In genomic region chr11:72413914-72414628, GRCh38 we compare ENCODE assay signal across 8 cellular contexts. TPM values are rescaled to one million over a fixed set of nuclear protein-coding genes. Genes with fewer than 3 reads are reported as not detected.
DNase-seq lines count a peak whose midpoint lies in the region; ATAC-seq and TF ChIP-seq lines count a peak whose summit lies in the region.

No MANE protein-coding gene starts in this region.

- no peaks in the 10 kb centered on the region for H3K9me3 ChIP-seq in suprapubic skin

- TF ChIP-seq POLR2A in suprapubic skin (IDR thresholded peaks at IDR 0.05) = no peak

- H3K27me3 ChIP-seq in suprapubic skin = no peaks in the 10 kb centered on the region

- no peak overlapping the region for H3K4me3 ChIP-seq in suprapubic skin

- H3K4me1 ChIP-seq in suprapubic skin = peaks cover 9% of the 10 kb centered on the region

- no peak for ATAC-seq in GM21360 (IDR thresholded peaks at IDR 0.05; ENCODE audit: unreplicated experiment)

- DNase-seq in M059J (ENCODE audit: low read depth) (peak; percentile 76), RPMI8226 (peak; percentile 84), fibroblast of the conjunctiva (ENCODE audit: low read depth) (peak; percentile 61), non-pigmented ciliary epithelial cell (ENCODE audit: low read depth) (peak; percentile 20), suprapubic skin (ENCODE audit: low spot score in 2 of 2) (peak; percentile 87 to 90)
- DNase-seq in activated T-helper 1 cell treated with anti-CD3 and anti-CD28 coated beads, Interleukin-2, amount 50 U/mL, for 16 hours (ENCODE audit: low read depth in 1 of 2, low spot score in 1 of 2) = peak; percentile 48 to 49

- WGBS in suprapubic skin = 29% methylated on average over 3 of the region's 3 CpGs

- no peak overlapping the region for H3K27ac ChIP-seq in suprapubic skin

- H3K36me3 ChIP-seq in suprapubic skin = no peaks in the 10 kb centered on the region

- no peak for TF ChIP-seq EP300 in suprapubic skin (IDR thresholded peaks at IDR 0.05)

- TF ChIP-seq CTCF in GM12874 (IDR thresholded peaks at IDR 0.05; ENCODE audit: insufficient read depth, low read depth, low read length) (peak; percentile 93), suprapubic skin (IDR thresholded peaks at IDR 0.05) (peak; percentile 57 to 84)

RNA-seq across cellular contexts. Expression of gene CLPB, which starts 20.3 kb away (rescaled TPM):
- 29.6 and 42.7 TPM in 2 replicates for total RNA-seq in M059J (2014; rRNA removed; shearing (Covaris generic))
- total RNA-seq in suprapubic skin = 10 to 100 TPM; 14.7 to 23.4 (median 19.3) TPM

Comparison
In these comparisons a context has a peak if more than half of its experiments do, and no peak if none do; other contexts are left out.
1. DNase-seq: peak in every context shown above with its lines; median percentile 88 in suprapubic skin; 84 in RPMI8226; 76 in M059J; 61 in fibroblast of the conjunctiva; 48 in activated T-helper 1 cell treated with anti-CD3 and anti-CD28 coated beads, Interleukin-2, amount 50 U/mL, for 16 hours; 20 in non-pigmented ciliary epithelial cell.